8 cellular contexts compared by ENCODE assay signal in genomic region chr10:80444646-80445319, GRCh38. TPM values are rescaled to one million over a fixed set of nuclear protein-coding genes. Genes with fewer than 3 reads are reported as not detected.
DNase-seq lines count a peak whose midpoint lies in the region; ATAC-seq, FAIRE-seq and TF ChIP-seq lines count a peak whose summit lies in the region.

No MANE protein-coding gene starts in this region.

- ATAC-seq in GM19463 (IDR thresholded peaks at IDR 0.05; ENCODE audit: unreplicated experiment) (peak; percentile 83), HG03457 (IDR thresholded peaks at IDR 0.05; ENCODE audit: unreplicated experiment) (peak; percentile 87), Panc1 (peak; percentile 95)

- H3K79me1 ChIP-seq in trophoblast cell (ENCODE audit: low read length), result peaks cover 10% of the 10 kb centered on the region

- no peak overlapping the region for H3K4ac ChIP-seq in trophoblast cell (ENCODE audit: low read depth, low read length)

- in situ Hi-C loops in Panc1 (cut with HindIII; ENCODE audit: low pct_unique_long_range_greater_than_20kb, low sequenced_read_pairs), result no loop called here

- H2BK12ac ChIP-seq in trophoblast cell (ENCODE audit: low read length), result peak overlapping the region; percentile 5

- CTCF ChIA-PET in Panc1 (lab: Charles Lee), result interaction anchor here (0.6 to 4.5 kb wide), 12 partner anchors 9 to 301 kb away, joined by 3 to 40 read pairs (median 4); partner anchors contain the start of gene TSPAN14
- CTCF ChIA-PET in activated naive CD4-positive, alpha-beta T cell treated with anti-CD3 and anti-CD28 coated beads for 36 hours (lab: Charles Lee), result interaction anchor here (0.6 to 24.3 kb wide), 47 partner anchors 9 to 735 kb away, joined by 3 to 916 read pairs (median 5); partner anchors contain the start of gene PRXL2A

- H3K4me2 ChIP-seq in trophoblast cell (ENCODE audit: low read length), result no peak overlapping the region

- H3K36me3 ChIP-seq in Panc1 (ENCODE audit: control insufficient read depth, insufficient read depth, low read length) (no peaks in the 10 kb centered on the region), trophoblast cell (ENCODE audit: control insufficient read depth in 1 of 2, insufficient read depth in 2 of 2, low read length in 2 of 2) (no peaks in the 10 kb centered on the region)

- H4K8ac ChIP-seq in trophoblast cell (ENCODE audit: low read depth, low read length), result no peak overlapping the region

- peak overlapping the region; percentile 8 for H3K14ac ChIP-seq in trophoblast cell (ENCODE audit: low read length)

- H2AK5ac ChIP-seq in trophoblast cell (ENCODE audit: low read length), result no peak overlapping the region

- no peak overlapping the region for H4K12ac ChIP-seq in trophoblast cell (ENCODE audit: low read depth, low read length)

- no peak for FAIRE-seq in frontal cortex (lab: Jason Lieb, UNC)

- no peak overlapping the region for H3K18ac ChIP-seq in trophoblast cell (ENCODE audit: low read length)

- POLR2A ChIA-PET in Panc1 (lab: Charles Lee), result no interaction called here

- H3K79me2 ChIP-seq in trophoblast cell (ENCODE audit: control insufficient read depth, insufficient read depth, low read length, poor library complexity), result no peaks in the 10 kb centered on the region

- H3K9me3 Mint-ChIP-seq in activated naive CD4-positive, alpha-beta T cell treated with anti-CD3 and anti-CD28 coated beads for 36 hours, result no peaks in the 10 kb centered on the region

- intact Hi-C loops in Panc1 (cut with micrococcal nuclease; ENCODE audit: unreplicated experiment), result loop anchor here (1.0 to 10.0 kb wide), 3 partner anchors 60 to 220 kb away; no protein-coding TSS in a partner anchor
- intact Hi-C loops in activated naive CD4-positive, alpha-beta T cell treated with anti-CD3 and anti-CD28 coated beads for 36 hours (cut with micrococcal nuclease), result loop anchor here (1.0 to 5.0 kb wide), 9 partner anchors 36 to 573 kb away; partner anchors contain the start of gene PRXL2A

- peaks cover 59% of the 10 kb centered on the region for H3K4me1 Mint-ChIP-seq in activated naive CD4-positive, alpha-beta T cell treated with anti-CD3 and anti-CD28 coated beads for 36 hours (ENCODE audit: low read depth)

- no peak overlapping the region for H2AFZ ChIP-seq in trophoblast cell (ENCODE audit: insufficient read depth, low read length, poor library complexity)

- no peak overlapping the region for H2BK5ac ChIP-seq in trophoblast cell (ENCODE audit: low read depth, low read length, poor library complexity)

- H3K27me3 Mint-ChIP-seq in activated naive CD4-positive, alpha-beta T cell treated with anti-CD3 and anti-CD28 coated beads for 36 hours (ENCODE audit: low read depth), result no peaks in the 10 kb centered on the region

- peak; percentile 65 for DNase-seq in DMS114 treated with DMSO at 0.1 percent for 48 hours (lab: John Stamatoyannopoulos, UW; ENCODE audit: unreplicated experiment)
- DNase-seq in Panc1 (ENCODE audit: low read depth, low spot score), result peak; percentile 45
- peak; percentile 82 for DNase-seq in activated naive CD4-positive, alpha-beta T cell treated with anti-CD3 and anti-CD28 coated beads for 36 hours
- peak; percentile 69 to 79 for DNase-seq in frontal cortex (ENCODE audit: low spot score in 2 of 2)
- peak; percentile 56 to 83 for DNase-seq in trophoblast cell
- DNase-seq in NCI-H128 (lab: John Stamatoyannopoulos, UW; ENCODE audit: unreplicated experiment), result no peak

- H3K4me3 Mint-ChIP-seq in activated naive CD4-positive, alpha-beta T cell treated with anti-CD3 and anti-CD28 coated beads for 36 hours, result no peak overlapping the region

- H3K4me1 ChIP-seq in Panc1 (ENCODE audit: control insufficient read depth, insufficient read depth, low read length), result no peaks in the 10 kb centered on the region; the same call in 1 of the 2 replicates
- peaks cover 22 to 24% of the 10 kb centered on the region in 2 experiments for H3K4me1 ChIP-seq in trophoblast cell (ENCODE audit: control insufficient read depth in 1 of 2, insufficient read depth in 2 of 2, low read length in 2 of 2)

- no CpG with 5 or more reads among the region's 11 CpGs for WGBS in trophoblast cell (ENCODE audit: extremely low coverage, insufficient coverage, insufficient read length)

- H3K9ac ChIP-seq in trophoblast cell (ENCODE audit: low read length), result no peak overlapping the region

- H3K27me3 ChIP-seq in Panc1 (ENCODE audit: control insufficient read depth, insufficient read depth, low read length) (no peaks in the 10 kb centered on the region), trophoblast cell (ENCODE audit: insufficient read depth, low read length) (no peaks in the 10 kb centered on the region)

- no peaks in the 10 kb centered on the region for H3K36me3 Mint-ChIP-seq in activated naive CD4-positive, alpha-beta T cell treated with anti-CD3 and anti-CD28 coated beads for 36 hours (ENCODE audit: low read depth)

- peak; percentile 97 for TF ChIP-seq CTCF in Panc1 (IDR thresholded peaks at IDR 0.05)

- H2BK120ac ChIP-seq in trophoblast cell (ENCODE audit: insufficient read depth, low read length, poor library complexity), result no peak overlapping the region

- no TSS peak for BruUV-seq in Panc1 (replicated peaks; lab: Mats Ljungman, UMichigan)

- peak overlapping the region; percentile 10 for H4K91ac ChIP-seq in trophoblast cell (ENCODE audit: low read depth, low read length)

- peak overlapping the region; percentile 61 for H3K27ac Mint-ChIP-seq in activated naive CD4-positive, alpha-beta T cell treated with anti-CD3 and anti-CD28 coated beads for 36 hours

- no peak overlapping the region for H3K23ac ChIP-seq in trophoblast cell (ENCODE audit: low read length)

- H3K27ac ChIP-seq in Panc1 (ENCODE audit: low read length) (no peak overlapping the region), trophoblast cell (ENCODE audit: low read depth, low read length) (no peak overlapping the region)

- H3K4me3 ChIP-seq in Panc1 (ENCODE audit: low read depth in 2 of 2, low read length in 2 of 2), result no peak overlapping the region
- H3K4me3 ChIP-seq in trophoblast cell (ENCODE audit: low read depth, low read length), result no peak overlapping the region

- no peaks in the 10 kb centered on the region for H3K9me3 ChIP-seq in Panc1 (ENCODE audit: control insufficient read depth, insufficient read depth, low read depth, low read length)
- H3K9me3 ChIP-seq in trophoblast cell (ENCODE audit: insufficient read depth, low read depth, low read length), result no peaks in the 10 kb centered on the region

RNA-seq across cellular contexts. Expression of gene TSPAN14, which starts 9.3 kb away (rescaled TPM):
- total RNA-seq in Panc1 (2021; ENCODE audit: unreplicated experiment) (39.0 TPM), frontal cortex (17.9 TPM)
- 48.4 TPM for polyA plus RNA-seq in Panc1 (2012; ENCODE audit: insufficient read length)
- 10 to 100 TPM; 33.5 to 35.5 TPM for total RNA-seq in activated naive CD4-positive, alpha-beta T cell treated with anti-CD3 and anti-CD28 coated beads for 36 hours
- polyA plus RNA-seq in trophoblast cell (2013), result 77.2 and 78.0 TPM in 2 replicates

RNA-seq across cellular contexts. Expression of gene PRXL2A, which starts 36.4 kb away (rescaled TPM):
- total RNA-seq in Panc1 (2021; ENCODE audit: unreplicated experiment) (89.0 TPM), frontal cortex (80.3 TPM)
- polyA plus RNA-seq in Panc1 (2012; ENCODE audit: insufficient read length), result 57.3 TPM
- 10 to 100 TPM; 17.6 to 17.7 TPM for total RNA-seq in activated naive CD4-positive, alpha-beta T cell treated with anti-CD3 and anti-CD28 coated beads for 36 hours
- 41.6 and 43.8 TPM in 2 replicates for polyA plus RNA-seq in trophoblast cell (2013)
